Comparison of ENCODE assay signal across 14 cellular contexts in genomic region chr1:18109058-18109755, GRCh38. TPM values are rescaled to one million over a fixed set of nuclear protein-coding genes. Genes with fewer than 3 reads are reported as not detected.
DNase-seq lines count a peak whose midpoint lies in the region; ATAC-seq, FAIRE-seq and TF ChIP-seq lines count a peak whose summit lies in the region.
"Had no signal": no experiment of that assay in that cellular context is flagged by ENCODE, and none has a peak within 500 bp of the region (broad histone marks: within the 10 kb centered on the region; RNA-seq: fewer than 3 reads in every experiment).

No MANE protein-coding gene starts in this region.

- TF ChIP-seq EP300 in HepG2 (IDR thresholded peaks at IDR 0.05; ENCODE audit: low read depth in 2 of 2, low read length in 2 of 2) (no peak), HepG2 (CRISPR knock-in tag; IDR thresholded peaks at IDR 0.05; ENCODE audit: borderline replicate concordance) (no peak)

- no peaks in the 10 kb centered on the region for H3K79me2 ChIP-seq in HepG2 (ENCODE audit: insufficient read depth, low read length)

- H3K27ac ChIP-seq in right lobe of liver (no peak overlapping the region), HepG2 (ENCODE audit: extremely low read length, insufficient read depth, low read length) (no peak overlapping the region), iPS-18a (ENCODE audit: low read length) (no peak overlapping the region), gastrocnemius medialis (no peak overlapping the region)
- H3K27ac ChIP-seq: BLaER1, RWPE1 had no signal

- H3K4me1 ChIP-seq in right lobe of liver (no peaks in the 10 kb centered on the region), HepG2 (ENCODE audit: insufficient read depth, low read length) (no peaks in the 10 kb centered on the region), iPS-18a (ENCODE audit: control insufficient read depth, low read depth, low read length) (peaks cover 19% of the 10 kb centered on the region), gastrocnemius medialis (no peaks in the 10 kb centered on the region)

- POLR2A ChIA-PET in HepG2 (lab: Yijun Ruan, JAX): no interaction called here

- DNase-seq in right lobe of liver: no peak
- no peak for DNase-seq in HepG2 (ENCODE audit: low spot score)
- DNase-seq in RPMI8226: peak; percentile 53
- DNase-seq in urothelium cell line (ENCODE audit: low spot score): peak; percentile 67
- no peak for DNase-seq in gastrocnemius medialis
- DNase-seq: islet precursor cell had no signal

- no peak overlapping the region for H3K4me2 ChIP-seq in HepG2 (ENCODE audit: low read depth, low read length)
- H3K4me2 ChIP-seq: BLaER1 had no signal

- no peak for FAIRE-seq in HepG2 (lab: Jason Lieb, UNC)
- no peak for FAIRE-seq in urothelium cell line (lab: Jason Lieb, UNC)
- FAIRE-seq: endometrium had no signal

- CTCF ChIA-PET in HepG2 (lab: Yijun Ruan, JAX; ENCODE audit: low intra/inter-chr PET ratio, low total read pairs): no interaction called here

- ATAC-seq in right lobe of liver (peak in 3 of 4 donors; percentile 14 to 32 (median 31)), HepG2 (no peak), gastrocnemius medialis (no peak), HG03442 (IDR thresholded peaks at IDR 0.05; ENCODE audit: unreplicated experiment) (no peak), GM18909 (IDR thresholded peaks at IDR 0.05; ENCODE audit: poor library complexity, unreplicated experiment) (no peak)

- BruUV-seq in HepG2 (replicated peaks; lab: Mats Ljungman, UMichigan): no TSS peak

- 2% methylated on average over 9 of the region's 32 CpGs for WGBS in right lobe of liver (ENCODE audit: insufficient coverage, low coverage, low lambda C conversion rate, missing lambda C conversion rate)
- WGBS in HepG2 (ENCODE audit: low lambda C conversion rate): 0% methylated on average over 1 of the region's 32 CpGs

- no peaks in the 10 kb centered on the region for H3K9me3 ChIP-seq in right lobe of liver
- no peaks in the 10 kb centered on the region for H3K9me3 ChIP-seq in HepG2 (ENCODE audit: low read length)
- H3K9me3 ChIP-seq in iPS-18a (ENCODE audit: control insufficient read depth, low read depth, low read length): no peaks in the 10 kb centered on the region
- H3K9me3 ChIP-seq in gastrocnemius medialis: no peaks in the 10 kb centered on the region
- H3K9me3 ChIP-seq: BLaER1 had no signal

- H3K4me3 ChIP-seq in right lobe of liver (no peak overlapping the region), HepG2 (replicated peaks in 1 of 3; ENCODE audit: insufficient read depth in 1 of 3, low read depth in 2 of 3, low read length in 3 of 3) (no peak overlapping the region), iPS-18a (ENCODE audit: low read length) (peak overlapping the region; percentile 68), gastrocnemius medialis (no peak overlapping the region)
- H3K4me3 ChIP-seq: BLaER1 had no signal

- peaks cover 0 to 29% of the 10 kb centered on the region in 2 donors for H3K27me3 ChIP-seq in right lobe of liver
- H3K27me3 ChIP-seq in HepG2 (ENCODE audit: control insufficient read depth in 1 of 2, insufficient read depth in 2 of 2, low read length in 2 of 2): peaks cover 6 to 39% of the 10 kb centered on the region in 2 experiments; a peak in 3 of 5 replicates
- H3K27me3 ChIP-seq in iPS-18a (ENCODE audit: control insufficient read depth, insufficient read depth, low read length): peaks cover 69% of the 10 kb centered on the region
- peaks cover 47 to 76% (median 67%) of the 10 kb centered on the region in 3 donors for H3K27me3 ChIP-seq in gastrocnemius medialis

- no peak for TF ChIP-seq RAD21 in HepG2 (CRISPR knock-in tag; IDR thresholded peaks at IDR 0.05)

- TF ChIP-seq POLR2A in right lobe of liver (IDR thresholded peaks at IDR 0.05) (no peak), HepG2 (IDR thresholded peaks at IDR 0.05; ENCODE audit: insufficient read depth in 1 of 2, low read depth in 2 of 2, low read length in 2 of 2) (no peak), gastrocnemius medialis (IDR thresholded peaks at IDR 0.05) (no peak)

- intact Hi-C loops in right lobe of liver (cut with DNase I) (loop anchor here in 1 of 2 donors (10.0 kb wide), 1 partner anchor 184 kb away; no protein-coding TSS in a partner anchor), HepG2 (cut with micrococcal nuclease; ENCODE audit: unreplicated experiment) (no loop called here), gastrocnemius medialis (cut with DNase I; ENCODE audit: low total_unique reads) (no loop called here)

- H2AFZ ChIP-seq in HepG2 (ENCODE audit: low read length): no peak overlapping the region

- H3K36me3 ChIP-seq in right lobe of liver (no peaks in the 10 kb centered on the region), HepG2 (replicated peaks in 1 of 2; ENCODE audit: control insufficient read depth in 1 of 2, insufficient read depth in 2 of 2, low read length in 2 of 2) (no peaks in the 10 kb centered on the region), iPS-18a (ENCODE audit: control insufficient read depth, low read depth, low read length) (no peaks in the 10 kb centered on the region), gastrocnemius medialis (no peaks in the 10 kb centered on the region)
- H3K36me3 ChIP-seq: BLaER1 had no signal

- H4K20me1 ChIP-seq in HepG2 (ENCODE audit: insufficient read depth, low read length): 0 out of 2 replicates have a peak, but pooled peaks cover 3% of the 10 kb centered on the region

- H3K9ac ChIP-seq in HepG2 (ENCODE audit: insufficient read depth, low read depth, low read length): no peak overlapping the region
- H3K9ac ChIP-seq in iPS-18a (ENCODE audit: low read length): no peak overlapping the region
- H3K9ac ChIP-seq: BLaER1 had no signal

- TF ChIP-seq CTCF in right lobe of liver (IDR thresholded peaks at IDR 0.05) (no peak), HepG2 (CRISPR knock-in tag; IDR thresholded peaks at IDR 0.05) (no peak), gastrocnemius medialis (IDR thresholded peaks at IDR 0.05 in 4 of 5, conservative IDR thresholded peaks at IDR 0.05 in 1 of 5) (no peak)

- in situ Hi-C loops in HepG2 (cut with HindIII; ENCODE audit: extremely low pct_ligation_motif_present, low pct_unique_long_range_greater_than_20kb) (no loop called here), gastrocnemius medialis (cut with MboI; ENCODE audit: low sequenced_read_pairs in 4 of 4) (no loop called here)

TF ChIP-seq in HepG2, 621 proteins besides CTCF, POLR2A, EP300 and RAD21 (continues in another document):
- TF ChIP-seq, protein P1, sequence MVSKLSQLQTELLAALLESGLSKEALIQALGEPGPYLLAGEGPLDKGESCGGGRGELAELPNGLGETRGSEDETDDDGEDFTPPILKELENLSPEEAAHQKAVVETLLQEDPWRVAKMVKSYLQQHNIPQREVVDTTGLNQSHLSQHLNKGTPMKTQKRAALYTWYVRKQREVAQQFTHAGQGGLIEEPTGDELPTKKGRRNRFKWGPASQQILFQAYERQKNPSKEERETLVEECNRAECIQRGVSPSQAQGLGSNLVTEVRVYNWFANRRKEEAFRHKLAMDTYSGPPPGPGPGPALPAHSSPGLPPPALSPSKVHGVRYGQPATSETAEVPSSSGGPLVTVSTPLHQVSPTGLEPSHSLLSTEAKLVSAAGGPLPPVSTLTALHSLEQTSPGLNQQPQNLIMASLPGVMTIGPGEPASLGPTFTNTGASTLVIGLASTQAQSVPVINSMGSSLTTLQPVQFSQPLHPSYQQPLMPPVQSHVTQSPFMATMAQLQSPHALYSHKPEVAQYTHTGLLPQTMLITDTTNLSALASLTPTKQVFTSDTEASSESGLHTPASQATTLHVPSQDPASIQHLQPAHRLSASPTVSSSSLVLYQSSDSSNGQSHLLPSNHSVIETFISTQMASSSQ (IDR thresholded peaks at IDR 0.05; ENCODE audit: low read depth): no peak
- TF ChIP-seq, protein P1 (CRISPR knock-in tag; IDR thresholded peaks at IDR 0.05; ENCODE audit: borderline replicate concordance): no peak
- TF ChIP-seq ZNF510 (CRISPR knock-in tag; IDR thresholded peaks at IDR 0.05; ENCODE audit: low read depth) (no peak), ELF3 (CRISPR knock-in tag; IDR thresholded peaks at IDR 0.05) (no peak)

RNA-seq across cellular contexts. Expression of gene IGSF21, which starts 1.6 kb away (rescaled TPM):
- 1 to 10 TPM in 2 of 6 experiments, under 1 TPM in 4; 0.34 to 2.0 (median 0.71) TPM for total RNA-seq in right lobe of liver
- total RNA-seq in HepG2 (2016; rRNA removed; fragmentation: Illumina TruSeq; extraction: Trizol): not detected in 2 replicates
- not detected in 2 replicates for total RNA-seq in HepG2 (2016; cell fraction: cytosol; rRNA removed; fragmentation: Illumina TruSeq; extraction: Trizol; ENCODE audit: low read depth)
- total RNA-seq in HepG2 (2016; cell fraction: insoluble cytoplasmic fraction; rRNA removed; fragmentation: Illumina TruSeq; extraction: Trizol): not detected in 2 replicates
- not detected in 2 replicates for total RNA-seq in HepG2 (2016; cell fraction: membrane; rRNA removed; fragmentation: Illumina TruSeq; extraction: Trizol)
- total RNA-seq in HepG2 (2016; cell fraction: nucleus; rRNA removed; fragmentation: Illumina TruSeq; extraction: Trizol): not detected in 2 replicates
- not detected in 2 replicates for polyA plus RNA-seq in HepG2 (2011; rRNA removed)
- not detected in 2 replicates for polyA plus RNA-seq in HepG2 (2011; cell fraction: cytosol; rRNA removed)
- not detected in 2 replicates for polyA plus RNA-seq in HepG2 (2011; cell fraction: nucleus; rRNA removed)
- not detected in 2 replicates for polyA plus RNA-seq in HepG2 (2012)
- polyA plus RNA-seq in HepG2 (2016; cell fraction: cytosol; fragmentation: Illumina TruSeq; extraction: Trizol; ENCODE audit: low read depth): not detected in 2 replicates
- polyA plus RNA-seq in HepG2 (2016; cell fraction: insoluble cytoplasmic fraction; fragmentation: Illumina TruSeq; extraction: Trizol; ENCODE audit: low read depth): not detected in 2 replicates
- not detected in 2 replicates for polyA plus RNA-seq in HepG2 (2016; cell fraction: membrane; fragmentation: Illumina TruSeq; extraction: Trizol; ENCODE audit: low read depth)
- polyA plus RNA-seq in HepG2 (2016; cell fraction: nucleus; fragmentation: Illumina TruSeq; extraction: Trizol; ENCODE audit: insufficient read depth, low read depth): not detected in 2 replicates
- not detected in 2 replicates for polyA minus RNA-seq in HepG2 (2011; rRNA and poly(A)+ RNA removed; ENCODE audit: low replicate concordance)
- not detected in 2 replicates for polyA minus RNA-seq in HepG2 (2011; cell fraction: cytosol; rRNA and poly(A)+ RNA removed)
- polyA minus RNA-seq in HepG2 (2011; cell fraction: nucleus; rRNA and poly(A)+ RNA removed): not detected in 2 replicates
- under 1 TPM; 0.32 to 0.66 (median 0.53) TPM for total RNA-seq in gastrocnemius medialis
- total RNA-seq: activated naive CD4-positive, alpha-beta T cell treated with anti-CD3 and anti-CD28 coated beads, Interleukin-2, amount 50 U/mL, for 72 hours; LHCN-M2 had no signal

Comparison
In these comparisons a context has a peak if more than half of its experiments do, and no peak if none do; other contexts are left out.
1. ATAC-seq: peak in right lobe of liver (3 of 4); none in HepG2 (single experiment), gastrocnemius medialis (0 of 2), HG03442 (single experiment) and GM18909 (single experiment).
2. DNase-seq: peak in RPMI8226 (single experiment) and urothelium cell line (single experiment); none in right lobe of liver (0 of 3), HepG2 (single experiment) and gastrocnemius medialis (0 of 2).